In genomic region chr17:1002412-1002753, GRCh38 we compare ENCODE assay signal across 8 cellular contexts. TPM values are rescaled to one million over a fixed set of nuclear protein-coding genes. Genes with fewer than 3 reads are reported as not detected.
DNase-seq lines count a peak whose midpoint lies in the region; ATAC-seq, FAIRE-seq and TF ChIP-seq lines count a peak whose summit lies in the region.

No MANE protein-coding gene starts in this region.

- no peak overlapping the region for H3K9ac ChIP-seq in mucosa of rectum (ENCODE audit: low read depth in 1 of 2, low read length in 2 of 2)

- no peak for TF ChIP-seq CTCF in endothelial cell (IDR thresholded peaks at IDR 0.05; ENCODE audit: unreplicated experiment)
- TF ChIP-seq CTCF in upper lobe of left lung (IDR thresholded peaks at IDR 0.05): no peak

- no peak overlapping the region for H3K4me3 ChIP-seq in mucosa of rectum (ENCODE audit: low read length in 2 of 2)
- H3K4me3 ChIP-seq in upper lobe of left lung: no peak overlapping the region

- no peak for TF ChIP-seq POLR2A in upper lobe of left lung (IDR thresholded peaks at IDR 0.05)

- no peaks in the 10 kb centered on the region for H3K27me3 Mint-ChIP-seq in activated naive CD4-positive, alpha-beta T cell treated with anti-CD3 and anti-CD28 coated beads, Interleukin-2, amount 10 ng/mL, durations not matched to agents 7 days and 5 days
- peaks cover 11% of the 10 kb centered on the region for H3K27me3 Mint-ChIP-seq in endothelial cell (ENCODE audit: unreplicated experiment)
- H3K27me3 Mint-ChIP-seq in naive thymus-derived CD8-positive, alpha-beta T cell: peaks cover 0 to 2% (median 0%) of the 10 kb centered on the region in 5 donors

- no peak for ATAC-seq in upper lobe of left lung (ENCODE audit: low FRiP score in 2 of 2)
- ATAC-seq in naive thymus-derived CD8-positive, alpha-beta T cell: no peak

- FAIRE-seq in urothelium cell line (lab: Jason Lieb, UNC): no peak

- WGBS in upper lobe of left lung, 2 donors: 53 to 54% methylated on average over 4 of the region's 4 CpGs

- TF ChIP-seq EP300 in upper lobe of left lung (IDR thresholded peaks at IDR 0.05): no peak

- no peaks in the 10 kb centered on the region for H3K27me3 ChIP-seq in mucosa of rectum (ENCODE audit: control insufficient read depth in 2 of 2, insufficient read depth in 2 of 2, low read length in 2 of 2)
- H3K27me3 ChIP-seq in upper lobe of left lung: no peaks in the 10 kb centered on the region

- H3K9me3 ChIP-seq in mucosa of rectum (ENCODE audit: control insufficient read depth in 2 of 2, low read length in 2 of 2) (no peaks in the 10 kb centered on the region), upper lobe of left lung (no peaks in the 10 kb centered on the region)

- H3K4me1 Mint-ChIP-seq in activated naive CD4-positive, alpha-beta T cell treated with anti-CD3 and anti-CD28 coated beads, Interleukin-2, amount 10 ng/mL, durations not matched to agents 7 days and 5 days: peaks cover 34% of the 10 kb centered on the region
- peaks cover 59% of the 10 kb centered on the region for H3K4me1 Mint-ChIP-seq in endothelial cell (ENCODE audit: unreplicated experiment)
- H3K4me1 Mint-ChIP-seq in naive thymus-derived CD8-positive, alpha-beta T cell: peaks cover 22 to 37% (median 30%) of the 10 kb centered on the region in 4 donors

- peaks cover 39% of the 10 kb centered on the region for H3K36me3 Mint-ChIP-seq in activated naive CD4-positive, alpha-beta T cell treated with anti-CD3 and anti-CD28 coated beads, Interleukin-2, amount 10 ng/mL, durations not matched to agents 7 days and 5 days
- H3K36me3 Mint-ChIP-seq in endothelial cell (ENCODE audit: low read depth, unreplicated experiment): peaks cover 38% of the 10 kb centered on the region
- H3K36me3 Mint-ChIP-seq in naive thymus-derived CD8-positive, alpha-beta T cell: peaks cover 0 to 48% (median 1%) of the 10 kb centered on the region in 3 donors

- H3K27ac Mint-ChIP-seq in activated naive CD4-positive, alpha-beta T cell treated with anti-CD3 and anti-CD28 coated beads, Interleukin-2, amount 10 ng/mL, durations not matched to agents 7 days and 5 days: peak overlapping the region; percentile 68
- H3K27ac Mint-ChIP-seq in endothelial cell (ENCODE audit: unreplicated experiment): peak overlapping the region; percentile 89
- peak overlapping the region in 5 of 10 donors; percentile 14 to 85 (median 35) for H3K27ac Mint-ChIP-seq in naive thymus-derived CD8-positive, alpha-beta T cell

- CTCF ChIA-PET in activated naive CD4-positive, alpha-beta T cell treated with anti-CD3 and anti-CD28 coated beads, Interleukin-2, amount 10 ng/mL, durations not matched to agents 7 days and 5 days (lab: Charles Lee): interaction anchor here (0.6 kb wide), 1 partner anchor 299 kb away, joined by 3 read pairs; no protein-coding TSS in a partner anchor

- no peaks in the 10 kb centered on the region for H3K9me3 Mint-ChIP-seq in activated naive CD4-positive, alpha-beta T cell treated with anti-CD3 and anti-CD28 coated beads, Interleukin-2, amount 10 ng/mL, durations not matched to agents 7 days and 5 days
- no peaks in the 10 kb centered on the region for H3K9me3 Mint-ChIP-seq in endothelial cell (ENCODE audit: unreplicated experiment)
- H3K9me3 Mint-ChIP-seq in naive thymus-derived CD8-positive, alpha-beta T cell: no peaks in the 10 kb centered on the region

- H3K36me3 ChIP-seq in mucosa of rectum (ENCODE audit: control insufficient read depth in 2 of 2, insufficient read depth in 2 of 2, low read length in 2 of 2) (peaks cover 67 to 71% of the 10 kb centered on the region in 2 donors), upper lobe of left lung (peaks cover 6 to 77% (median 60%) of the 10 kb centered on the region in 4 donors)

- H3K27ac ChIP-seq in mucosa of rectum (ENCODE audit: low read depth in 2 of 2, low read length in 2 of 2) (peak overlapping the region; percentile 46 to 67), upper lobe of left lung (peak overlapping the region; percentile 74 to 84 (median 78))

- POLR2A ChIA-PET in naive thymus-derived CD8-positive, alpha-beta T cell (lab: Charles Lee): interaction anchor here (0.7 kb wide), 1 partner anchor 23 kb away, joined by 3 read pairs; the partner anchor contains the start of gene NXN

- no peak for DNase-seq in activated naive CD4-positive, alpha-beta T cell treated with anti-CD3 and anti-CD28 coated beads, Interleukin-2, amount 10 ng/mL, durations not matched to agents 7 days and 5 days
- DNase-seq in activated naive CD4-positive, alpha-beta T cell (lab: John Stamatoyannopoulos, UW): no peak
- no peak for DNase-seq in endothelial cell (ENCODE audit: low spot score)
- no peak for DNase-seq in upper lobe of left lung
- DNase-seq in activated effector memory CD4-positive, alpha-beta T cell treated with Interleukin-2 at 50 U/mL for 16 hours: no peak
- DNase-seq in naive thymus-derived CD8-positive, alpha-beta T cell: no peak
- DNase-seq in urothelium cell line (ENCODE audit: low spot score): no peak

- H3K4me1 ChIP-seq in mucosa of rectum (ENCODE audit: control insufficient read depth in 2 of 2, insufficient read depth in 2 of 2, low read length in 2 of 2) (peaks cover 19 to 46% of the 10 kb centered on the region in 2 donors), upper lobe of left lung (peaks cover 76 to 89% (median 78%) of the 10 kb centered on the region in 4 donors)

- no peak overlapping the region for H3K4me3 Mint-ChIP-seq in activated naive CD4-positive, alpha-beta T cell treated with anti-CD3 and anti-CD28 coated beads, Interleukin-2, amount 10 ng/mL, durations not matched to agents 7 days and 5 days
- peak overlapping the region; percentile 81 for H3K4me3 Mint-ChIP-seq in endothelial cell (ENCODE audit: unreplicated experiment)
- no peak overlapping the region for H3K4me3 Mint-ChIP-seq in naive thymus-derived CD8-positive, alpha-beta T cell

RNA-seq across cellular contexts. Expression of gene TIMM22, which starts 5.5 kb away (rescaled TPM):
- total RNA-seq in endothelial cell (ENCODE audit: unreplicated experiment) (17.1 TPM), upper lobe of left lung (10 to 100 TPM in 2 of 6 donors, 1 to 10 TPM in 4; 6.3 to 13.5 (median 8.9) TPM)
- 10 to 100 TPM; 14.5 to 15.9 TPM for total RNA-seq in naive thymus-derived CD8-positive, alpha-beta T cell
- polyA plus RNA-seq in naive thymus-derived CD8-positive, alpha-beta T cell: 10 to 100 TPM; 20.8 to 25.2 (median 23.5) TPM

RNA-seq across cellular contexts. Expression of gene NXN, which starts 22.8 kb away (rescaled TPM):
- 53.9 TPM for total RNA-seq in endothelial cell (ENCODE audit: unreplicated experiment)
- total RNA-seq in upper lobe of left lung: 10 to 100 TPM; 32.4 to 63.1 (median 52.2) TPM
- total RNA-seq in naive thymus-derived CD8-positive, alpha-beta T cell: under 1 TPM; 0.49 to 0.70 TPM
- under 1 TPM; 0.06 to 0.85 (median 0.07) TPM for polyA plus RNA-seq in naive thymus-derived CD8-positive, alpha-beta T cell

Comparison
In these comparisons a context has a peak if more than half of its experiments do, and no peak if none do; other contexts are left out.
1. RNA of gene NXN, which starts 22.8 kb away (total RNA-seq): 53.9 TPM in endothelial cell (single experiment) and 32.4 to 63.1 TPM in upper lobe of left lung; 0.49 to 0.70 TPM in naive thymus-derived CD8-positive, alpha-beta T cell; every median in the first group is over 10 times any median in the second.